Comparison of ENCODE assay signal across 17 cellular contexts in genomic region chr5:53603009-53603687, GRCh38.
DNase-seq lines count a peak whose midpoint lies in the region; ATAC-seq lines count a peak whose summit lies in the region.
"Had no signal": no experiment of that assay in that cellular context is flagged by ENCODE, and none has a peak within 500 bp of the region (broad histone marks: within the 10 kb centered on the region; RNA-seq: fewer than 3 reads in every experiment).

No MANE protein-coding gene starts in this region.

- no peaks in the 10 kb centered on the region for H3K27me3 Mint-ChIP-seq in stimulated activated memory B cell treated with anti-CD40 and anti-IgM and Interleukin-4, amounts not matched to agents 10 μg/mL and 1 μg/mL and 100 μg/mL, for 72 hours
- H3K27me3 Mint-ChIP-seq: activated CD4-positive, alpha-beta memory T cell treated with anti-CD3 and anti-CD28 coated beads, Interleukin-2, amount 10 ng/mL, durations not matched to agents 7 days and 5 days; activated naive CD8-positive, alpha-beta T cell treated with anti-CD3 and anti-CD28 coated beads, Interleukin-2, amount 10 ng/mL, durations not matched to agents 7 days and 5 days; naive thymus-derived CD4-positive, alpha-beta T cell had no signal

- H3K4me3 Mint-ChIP-seq in stimulated activated memory B cell treated with anti-CD40 and anti-IgM and Interleukin-4, amounts not matched to agents 10 μg/mL and 1 μg/mL and 100 μg/mL, for 72 hours, result no peak overlapping the region
- H3K4me3 Mint-ChIP-seq: activated CD4-positive, alpha-beta memory T cell treated with anti-CD3 and anti-CD28 coated beads, Interleukin-2, amount 10 ng/mL, durations not matched to agents 7 days and 5 days; activated naive CD8-positive, alpha-beta T cell treated with anti-CD3 and anti-CD28 coated beads, Interleukin-2, amount 10 ng/mL, durations not matched to agents 7 days and 5 days; naive thymus-derived CD4-positive, alpha-beta T cell had no signal

- ATAC-seq in stimulated activated memory B cell treated with anti-CD40 and anti-IgM and Interleukin-4, amounts not matched to agents 10 μg/mL and 1 μg/mL and 100 μg/mL, for 72 hours, result no peak
- ATAC-seq: naive thymus-derived CD4-positive, alpha-beta T cell had no signal

- H3K36me3 Mint-ChIP-seq in stimulated activated memory B cell treated with anti-CD40 and anti-IgM and Interleukin-4, amounts not matched to agents 10 μg/mL and 1 μg/mL and 100 μg/mL, for 72 hours, result peaks cover 38% of the 10 kb centered on the region

- DNase-seq in AG08395 (ENCODE audit: low spot score), result peak; percentile 7
- peak; percentile 17 to 64 for DNase-seq in NCI-H446 (lab: John Stamatoyannopoulos, UW)
- no peak for DNase-seq in epithelial cell of prostate (ENCODE audit: low read depth, low spot score)
- DNase-seq in kidney tubule cell (ENCODE audit: low spot score), result peak; percentile 39
- no peak for DNase-seq in NCI-H2196 treated with DMSO at 0.1 percent for 48 hours (lab: John Stamatoyannopoulos, UW; ENCODE audit: unreplicated experiment)
- no peak for DNase-seq in NK-92 treated with Interleukin-12 subunit alpha and Interleukin-12 subunit beta, amount 100 ng/mL, for 24 hours (lab: John Stamatoyannopoulos, UW)
- DNase-seq in stimulated activated CD8-positive, alpha-beta memory T cell treated with anti-CD3 and anti-CD28 coated beads, Interleukin-4, amount 100 ng/mL, for 48 hours, result no peak
- DNase-seq: activated CD4-positive, alpha-beta memory T cell treated with anti-CD3 and anti-CD28 coated beads, Interleukin-2, amount 10 ng/mL, durations not matched to agents 7 days and 5 days; activated naive CD8-positive, alpha-beta T cell treated with anti-CD3 and anti-CD28 coated beads, Interleukin-2, amount 10 ng/mL, durations not matched to agents 7 days and 5 days; activated T-cell treated with anti-CD3 and anti-CD28 coated beads, Interleukin-2, amount 50 U/mL, for 48 hours; erythroblast; KG1; naive thymus-derived CD4-positive, alpha-beta T cell; NCI-H1417; NCI-H345; OCI-M1 had no signal

- no peak overlapping the region for H3K27ac Mint-ChIP-seq in stimulated activated memory B cell treated with anti-CD40 and anti-IgM and Interleukin-4, amounts not matched to agents 10 μg/mL and 1 μg/mL and 100 μg/mL, for 72 hours
- H3K27ac Mint-ChIP-seq: activated CD4-positive, alpha-beta memory T cell treated with anti-CD3 and anti-CD28 coated beads, Interleukin-2, amount 10 ng/mL, durations not matched to agents 7 days and 5 days; activated naive CD8-positive, alpha-beta T cell treated with anti-CD3 and anti-CD28 coated beads, Interleukin-2, amount 10 ng/mL, durations not matched to agents 7 days and 5 days had no signal

- no peaks in the 10 kb centered on the region for H3K4me1 Mint-ChIP-seq in stimulated activated memory B cell treated with anti-CD40 and anti-IgM and Interleukin-4, amounts not matched to agents 10 μg/mL and 1 μg/mL and 100 μg/mL, for 72 hours
- H3K4me1 Mint-ChIP-seq: activated CD4-positive, alpha-beta memory T cell treated with anti-CD3 and anti-CD28 coated beads, Interleukin-2, amount 10 ng/mL, durations not matched to agents 7 days and 5 days; activated naive CD8-positive, alpha-beta T cell treated with anti-CD3 and anti-CD28 coated beads, Interleukin-2, amount 10 ng/mL, durations not matched to agents 7 days and 5 days had no signal

- peak overlapping the region; percentile 3 for H3K27ac ChIP-seq in epithelial cell of prostate

- H3K9me3 Mint-ChIP-seq in stimulated activated memory B cell treated with anti-CD40 and anti-IgM and Interleukin-4, amounts not matched to agents 10 μg/mL and 1 μg/mL and 100 μg/mL, for 72 hours, result no peaks in the 10 kb centered on the region
- H3K9me3 Mint-ChIP-seq: activated CD4-positive, alpha-beta memory T cell treated with anti-CD3 and anti-CD28 coated beads, Interleukin-2, amount 10 ng/mL, durations not matched to agents 7 days and 5 days; activated naive CD8-positive, alpha-beta T cell treated with anti-CD3 and anti-CD28 coated beads, Interleukin-2, amount 10 ng/mL, durations not matched to agents 7 days and 5 days had no signal

Comparison
In these comparisons a context has a peak if more than half of its experiments do, and no peak if none do; other contexts are left out.
1. DNase-seq: peak in AG08395 (single experiment), NCI-H446 (2 of 2) and kidney tubule cell (single experiment); none in epithelial cell of prostate (single experiment), NCI-H2196 treated with DMSO at 0.1 percent for 48 hours (single experiment), NK-92 treated with Interleukin-12 subunit alpha and Interleukin-12 subunit beta, amount 100 ng/mL, for 24 hours (single experiment) and stimulated activated CD8-positive, alpha-beta memory T cell treated with anti-CD3 and anti-CD28 coated beads, Interleukin-4, amount 100 ng/mL, for 48 hours (single experiment).